12 cellular contexts compared by ENCODE assay signal in the genomic region with DNA sequence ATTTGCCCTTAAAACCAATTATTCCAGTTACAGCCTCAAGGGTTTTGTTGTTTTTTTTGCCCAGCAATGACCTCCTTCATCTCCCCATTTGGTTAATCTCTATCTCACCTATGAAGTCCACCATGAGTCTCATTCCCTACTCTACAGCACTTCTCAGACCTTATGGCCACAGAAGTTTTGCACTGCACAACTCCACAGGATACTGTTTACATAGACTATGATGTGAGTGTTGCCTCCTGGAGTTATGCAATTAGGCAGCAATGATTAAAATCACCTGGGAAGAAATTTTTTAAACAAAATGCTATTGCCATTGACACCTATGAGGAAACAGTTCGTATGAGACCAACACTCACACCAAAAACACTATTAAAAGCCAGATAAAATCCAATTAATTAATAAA.
"Had no signal": no experiment of that assay in that cellular context is flagged by ENCODE, and none has a peak within 500 bp of the region (broad histone marks: within the 10 kb centered on the region; RNA-seq: fewer than 3 reads in every experiment).

No MANE protein-coding gene starts in this region.

- H3K27ac ChIP-seq: HL-60, RWPE1 had no signal

- DNase-seq: MV-4-11, NCI-H1048, NCI-H1105, NCI-H1436 treated with DMSO at 0.1 percent for 48 hours, NCI-H187, NCI-H2029, SW 1271, T-cell had no signal

- ATAC-seq: Panc1, T-cell had no signal

- FAIRE-seq: HTR-8/SVneo had no signal
